In genomic region chr1:185603158-185603557, GRCh38 we compare ENCODE assay signal across 15 cellular contexts.
DNase-seq lines count a peak whose midpoint lies in the region; ATAC-seq lines count a peak whose summit lies in the region.
"Had no signal": no experiment of that assay in that cellular context is flagged by ENCODE, and none has a peak within 500 bp of the region (broad histone marks: within the 10 kb centered on the region; RNA-seq: fewer than 3 reads in every experiment).

No MANE protein-coding gene starts in this region.

- H3K27me3 Mint-ChIP-seq in activated naive CD8-positive, alpha-beta T cell treated with anti-CD3 and anti-CD28 coated beads, Interleukin-2, amount 50 U/mL, for 24 hours: no peaks in the 10 kb centered on the region
- H3K27me3 Mint-ChIP-seq in activated naive CD8-positive, alpha-beta T cell treated with anti-CD3 and anti-CD28 coated beads for 36 hours: no peaks in the 10 kb centered on the region
- no peaks in the 10 kb centered on the region for H3K27me3 Mint-ChIP-seq in stimulated activated naive B cell treated with anti-CD40 and anti-IgM and Interleukin-4, amounts not matched to agents 10 μg/mL and 1 μg/mL and 100 μg/mL, for 72 hours
- peaks cover 4% of the 10 kb centered on the region for H3K27me3 Mint-ChIP-seq in activated T-helper 17 cell treated with anti-CD3 and anti-CD28 coated beads, Interleukin-2, amount 50 U/mL, for 72 hours
- H3K27me3 Mint-ChIP-seq: activated CD4-positive, alpha-beta T cell treated with anti-CD3 and anti-CD28 coated beads, Interleukin-2, amount 10 ng/mL, durations not matched to agents 7 days and 5 days; activated naive CD8-positive, alpha-beta T cell treated with anti-CD3 and anti-CD28 coated beads, Interleukin-2, amount 10 ng/mL, durations not matched to agents 7 days and 5 days had no signal

- peaks cover 3% of the 10 kb centered on the region for H3K4me1 Mint-ChIP-seq in activated naive CD8-positive, alpha-beta T cell treated with anti-CD3 and anti-CD28 coated beads, Interleukin-2, amount 50 U/mL, for 24 hours
- no peaks in the 10 kb centered on the region for H3K4me1 Mint-ChIP-seq in activated naive CD8-positive, alpha-beta T cell treated with anti-CD3 and anti-CD28 coated beads for 36 hours
- peaks cover 10 to 13% of the 10 kb centered on the region in 2 donors for H3K4me1 Mint-ChIP-seq in stimulated activated naive B cell treated with anti-CD40 and anti-IgM and Interleukin-4, amounts not matched to agents 10 μg/mL and 1 μg/mL and 100 μg/mL, for 72 hours
- H3K4me1 Mint-ChIP-seq in activated T-helper 17 cell treated with anti-CD3 and anti-CD28 coated beads, Interleukin-2, amount 50 U/mL, for 72 hours: no peaks in the 10 kb centered on the region
- H3K4me1 Mint-ChIP-seq: activated CD4-positive, alpha-beta T cell treated with anti-CD3 and anti-CD28 coated beads, Interleukin-2, amount 10 ng/mL, durations not matched to agents 7 days and 5 days had no signal

- no peak overlapping the region for H3K4me3 Mint-ChIP-seq in activated naive CD8-positive, alpha-beta T cell treated with anti-CD3 and anti-CD28 coated beads, Interleukin-2, amount 50 U/mL, for 24 hours
- H3K4me3 Mint-ChIP-seq in activated naive CD8-positive, alpha-beta T cell treated with anti-CD3 and anti-CD28 coated beads for 36 hours: no peak overlapping the region
- H3K4me3 Mint-ChIP-seq in stimulated activated naive B cell treated with anti-CD40 and anti-IgM and Interleukin-4, amounts not matched to agents 10 μg/mL and 1 μg/mL and 100 μg/mL, for 72 hours: no peak overlapping the region
- no peak overlapping the region for H3K4me3 Mint-ChIP-seq in activated T-helper 17 cell treated with anti-CD3 and anti-CD28 coated beads, Interleukin-2, amount 50 U/mL, for 72 hours
- H3K4me3 Mint-ChIP-seq: activated CD4-positive, alpha-beta T cell treated with anti-CD3 and anti-CD28 coated beads, Interleukin-2, amount 10 ng/mL, durations not matched to agents 7 days and 5 days; activated naive CD8-positive, alpha-beta T cell treated with anti-CD3 and anti-CD28 coated beads, Interleukin-2, amount 10 ng/mL, durations not matched to agents 7 days and 5 days had no signal

- no peak for DNase-seq in activated naive CD8-positive, alpha-beta T cell treated with anti-CD3 and anti-CD28 coated beads, Interleukin-2, amount 50 U/mL, for 24 hours
- no peak for DNase-seq in activated naive CD8-positive, alpha-beta T cell treated with anti-CD3 and anti-CD28 coated beads for 36 hours
- DNase-seq in stimulated activated naive B cell treated with anti-CD40 and anti-IgM and Interleukin-4, amounts not matched to agents 10 μg/mL and 1 μg/mL and 100 μg/mL, for 72 hours: peak; percentile 65
- DNase-seq in SHP77 treated with DMSO at 0.1 percent for 48 hours (lab: John Stamatoyannopoulos, UW) (no peak), DMS153 (lab: John Stamatoyannopoulos, UW) (no peak)
- DNase-seq: activated CD4-positive, alpha-beta T cell treated with anti-CD3 and anti-CD28 coated beads, Interleukin-2, amount 10 ng/mL, durations not matched to agents 7 days and 5 days; activated naive CD8-positive, alpha-beta T cell treated with anti-CD3 and anti-CD28 coated beads, Interleukin-2, amount 10 ng/mL, durations not matched to agents 7 days and 5 days; effector CD4-positive, alpha-beta T cell; GDM1; hippocampal formation; NCI-H1436 had no signal

- no peak overlapping the region for H3K27ac Mint-ChIP-seq in activated naive CD8-positive, alpha-beta T cell treated with anti-CD3 and anti-CD28 coated beads, Interleukin-2, amount 50 U/mL, for 24 hours
- no peak overlapping the region for H3K27ac Mint-ChIP-seq in activated naive CD8-positive, alpha-beta T cell treated with anti-CD3 and anti-CD28 coated beads for 36 hours
- H3K27ac Mint-ChIP-seq in stimulated activated naive B cell treated with anti-CD40 and anti-IgM and Interleukin-4, amounts not matched to agents 10 μg/mL and 1 μg/mL and 100 μg/mL, for 72 hours: no peak overlapping the region
- no peak overlapping the region for H3K27ac Mint-ChIP-seq in activated T-helper 17 cell treated with anti-CD3 and anti-CD28 coated beads, Interleukin-2, amount 50 U/mL, for 72 hours
- H3K27ac Mint-ChIP-seq: activated CD4-positive, alpha-beta T cell treated with anti-CD3 and anti-CD28 coated beads, Interleukin-2, amount 10 ng/mL, durations not matched to agents 7 days and 5 days; activated naive CD8-positive, alpha-beta T cell treated with anti-CD3 and anti-CD28 coated beads, Interleukin-2, amount 10 ng/mL, durations not matched to agents 7 days and 5 days had no signal

- H3K9me3 Mint-ChIP-seq in activated naive CD8-positive, alpha-beta T cell treated with anti-CD3 and anti-CD28 coated beads, Interleukin-2, amount 50 U/mL, for 24 hours: no peaks in the 10 kb centered on the region
- no peaks in the 10 kb centered on the region for H3K9me3 Mint-ChIP-seq in activated naive CD8-positive, alpha-beta T cell treated with anti-CD3 and anti-CD28 coated beads for 36 hours
- H3K9me3 Mint-ChIP-seq in stimulated activated naive B cell treated with anti-CD40 and anti-IgM and Interleukin-4, amounts not matched to agents 10 μg/mL and 1 μg/mL and 100 μg/mL, for 72 hours: no peaks in the 10 kb centered on the region
- no peaks in the 10 kb centered on the region for H3K9me3 Mint-ChIP-seq in activated T-helper 17 cell treated with anti-CD3 and anti-CD28 coated beads, Interleukin-2, amount 50 U/mL, for 72 hours
- H3K9me3 Mint-ChIP-seq: activated CD4-positive, alpha-beta T cell treated with anti-CD3 and anti-CD28 coated beads, Interleukin-2, amount 10 ng/mL, durations not matched to agents 7 days and 5 days had no signal

- peak; percentile 54 for ATAC-seq in activated naive CD8-positive, alpha-beta T cell treated with anti-CD3 and anti-CD28 coated beads, Interleukin-2, amount 50 U/mL, for 24 hours
- peak; percentile 52 for ATAC-seq in HG02623 (IDR thresholded peaks at IDR 0.05; ENCODE audit: unreplicated experiment)
- peak; percentile 42 for ATAC-seq in HG03520 (IDR thresholded peaks at IDR 0.05; ENCODE audit: unreplicated experiment)
- peak; percentile 94 to 95 for ATAC-seq in stimulated activated naive B cell treated with anti-CD40 and anti-IgM and Interleukin-4, amounts not matched to agents 10 μg/mL and 1 μg/mL and 100 μg/mL, for 72 hours (replicated peaks)
- ATAC-seq in activated T-helper 17 cell treated with anti-CD3 and anti-CD28 coated beads, Interleukin-2, amount 50 U/mL, for 72 hours (replicated peaks): no peak
- ATAC-seq: Right ventricle myocardium inferior had no signal

- H3K36me3 Mint-ChIP-seq in activated naive CD8-positive, alpha-beta T cell treated with anti-CD3 and anti-CD28 coated beads, Interleukin-2, amount 50 U/mL, for 24 hours (ENCODE audit: low read depth): no peaks in the 10 kb centered on the region
- no peaks in the 10 kb centered on the region for H3K36me3 Mint-ChIP-seq in activated naive CD8-positive, alpha-beta T cell treated with anti-CD3 and anti-CD28 coated beads for 36 hours
- H3K36me3 Mint-ChIP-seq in stimulated activated naive B cell treated with anti-CD40 and anti-IgM and Interleukin-4, amounts not matched to agents 10 μg/mL and 1 μg/mL and 100 μg/mL, for 72 hours: no peaks in the 10 kb centered on the region
- no peaks in the 10 kb centered on the region for H3K36me3 Mint-ChIP-seq in activated T-helper 17 cell treated with anti-CD3 and anti-CD28 coated beads, Interleukin-2, amount 50 U/mL, for 72 hours (ENCODE audit: low read depth)
